ENCODE assay signal across 8 cellular contexts in the genomic region with DNA sequence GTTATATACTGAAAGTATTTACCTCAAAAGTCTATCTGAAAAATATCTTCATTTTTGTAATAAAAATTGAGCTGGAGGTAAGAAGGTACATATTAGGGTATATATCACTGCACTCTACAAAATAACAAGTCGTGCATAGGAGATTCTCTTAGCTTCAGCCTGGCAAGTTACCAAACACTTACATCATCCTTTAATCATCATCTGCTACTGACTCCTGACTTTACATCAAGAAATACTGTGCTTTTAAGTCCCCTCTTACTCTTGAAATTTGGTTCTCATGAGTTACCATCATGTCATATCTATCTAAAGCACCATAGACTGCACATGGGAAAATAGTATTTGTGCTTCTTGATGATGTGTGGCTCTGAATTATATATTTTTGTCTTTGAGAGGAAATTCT. TPM values are rescaled to one million over a fixed set of nuclear protein-coding genes. Genes with fewer than 3 reads are reported as not detected.
DNase-seq lines count a peak whose midpoint lies in the region; ATAC-seq and TF ChIP-seq lines count a peak whose summit lies in the region.

No MANE protein-coding gene starts in this region.

- H3K27ac ChIP-seq in A673 (ENCODE audit: low read depth, low read length, poor library complexity, severe bottlenecking) = peak overlapping the region; percentile 55

- H3K36me3 ChIP-seq in A673 (ENCODE audit: insufficient read depth, low read length, poor library complexity, severe bottlenecking) = peaks cover 10% of the 10 kb centered on the region

- H3K4me1 Mint-ChIP-seq in type B pancreatic cell (ENCODE audit: unreplicated experiment) = peaks cover 3% of the 10 kb centered on the region

- TF ChIP-seq CTCF in A673 (conservative IDR thresholded peaks at IDR 0.05; ENCODE audit: low read depth, low read length) (no peak), type B pancreatic cell (conservative IDR thresholded peaks at IDR 0.05) (no peak)

- H3K27me3 ChIP-seq in A673 (replicated peaks; ENCODE audit: insufficient read depth, low read depth, low read length, poor library complexity) = no peaks in the 10 kb centered on the region

- no peak overlapping the region for H3K27ac Mint-ChIP-seq in type B pancreatic cell

- no peak for ATAC-seq in HG03159 (IDR thresholded peaks at IDR 0.05; ENCODE audit: unreplicated experiment)

- no peaks in the 10 kb centered on the region for H3K27me3 Mint-ChIP-seq in type B pancreatic cell

- TSS peak; percentile 98 for BruUV-seq in A673 (replicated peaks; lab: Mats Ljungman, UMichigan)

- peaks cover 12% of the 10 kb centered on the region for H3K9me3 ChIP-seq in A673 (ENCODE audit: low read depth, low read length, poor library complexity, severe bottlenecking)

- POLR2A ChIA-PET in A673 (lab: Charles Lee; ENCODE audit: low non-redundant PET) = interaction anchor here (0.7 kb wide), 1 partner anchor 1021 kb away, joined by 4 read pairs; no protein-coding TSS in a partner anchor

- intact Hi-C loops in A673 (cut with micrococcal nuclease; ENCODE audit: unreplicated experiment) = no loop called here

- peak; percentile 82 for DNase-seq in A673 (ENCODE audit: low spot score)
- peak; percentile 33 for DNase-seq in H4 (ENCODE audit: low spot score)
- peak; percentile 50 for DNase-seq in amniotic stem cell (lab: John Stamatoyannopoulos, UW)
- peak; percentile 96 for DNase-seq in iris pigment epithelial cell (ENCODE audit: low read depth)
- no peak for DNase-seq in NCI-H774 (lab: John Stamatoyannopoulos, UW)
- no peak for DNase-seq in MV-4-11 (lab: John Stamatoyannopoulos, UW)
- DNase-seq in type B pancreatic cell (ENCODE audit: extremely low spot score, unreplicated experiment) = no peak

- no peak overlapping the region for H3K4me3 Mint-ChIP-seq in type B pancreatic cell

- H3K4me3 ChIP-seq in A673 (ENCODE audit: low read depth, low read length, poor library complexity, severe bottlenecking) = no peak overlapping the region

- CTCF ChIA-PET in A673 (lab: Charles Lee) = interaction anchor here (0.9 kb wide), 1 partner anchor 22 kb away, joined by 4 read pairs; no protein-coding TSS in a partner anchor

- peaks cover 45% of the 10 kb centered on the region for H3K36me3 Mint-ChIP-seq in type B pancreatic cell

- peaks cover 25% of the 10 kb centered on the region for H3K9me3 Mint-ChIP-seq in type B pancreatic cell

- peaks cover 19% of the 10 kb centered on the region for H3K4me1 ChIP-seq in A673 (ENCODE audit: insufficient read depth, low read length, poor library complexity, severe bottlenecking)

RNA-seq across cellular contexts. Expression of a gene that starts 50.8 kb away (rescaled TPM):
- total RNA-seq in A673 (2021) (5.3 and 5.8 TPM in 2 replicates), type B pancreatic cell (ENCODE audit: low replicate concordance) (11.8 and 16.9 TPM in 2 replicates)
- 4.0 and 5.7 TPM in 2 replicates for total RNA-seq in H4 (2014; rRNA removed; shearing (Covaris generic))

Comparison
In these comparisons a context has a peak if more than half of its experiments do, and no peak if none do; other contexts are left out.
1. DNase-seq: peak in A673 (single experiment), H4 (single experiment), amniotic stem cell (single experiment) and iris pigment epithelial cell (single experiment); none in NCI-H774 (single experiment), MV-4-11 (single experiment) and type B pancreatic cell (single experiment).